23 cellular contexts compared by ENCODE assay signal in genomic region chr2:15819576-15820282, GRCh38.
"Had no signal": no experiment of that assay in that cellular context is flagged by ENCODE, and none has a peak within 500 bp of the region (broad histone marks: within the 10 kb centered on the region; RNA-seq: fewer than 3 reads in every experiment).

No MANE protein-coding gene starts in this region.

- H3K27me3 ChIP-seq: brain microvascular endothelial cell, MG63 had no signal

- H3K4me1 Mint-ChIP-seq: activated CD4-positive, alpha-beta T cell treated with anti-CD3 and anti-CD28 coated beads, Interleukin-2, amount 10 ng/mL, durations not matched to agents 7 days and 5 days; activated naive CD4-positive, alpha-beta T cell treated with anti-CD3 and anti-CD28 coated beads, Interleukin-2, amount 10 ng/mL, durations not matched to agents 7 days and 5 days; activated naive CD8-positive, alpha-beta T cell treated with anti-CD3 and anti-CD28 coated beads for 36 hours; T-cell had no signal

- H3K4me3 Mint-ChIP-seq: activated CD4-positive, alpha-beta memory T cell treated with anti-CD3 and anti-CD28 coated beads for 36 hours; activated CD4-positive, alpha-beta T cell treated with anti-CD3 and anti-CD28 coated beads, Interleukin-2, amount 10 ng/mL, durations not matched to agents 7 days and 5 days; activated naive CD4-positive, alpha-beta T cell treated with anti-CD3 and anti-CD28 coated beads, Interleukin-2, amount 10 ng/mL, durations not matched to agents 7 days and 5 days; activated naive CD8-positive, alpha-beta T cell treated with anti-CD3 and anti-CD28 coated beads for 36 hours; activated T-cell treated with anti-CD3 and anti-CD28 coated beads, Interleukin-2, amount 50 U/mL, for 4 hours; T-cell had no signal

- H3K36me3 Mint-ChIP-seq: activated CD4-positive, alpha-beta memory T cell treated with anti-CD3 and anti-CD28 coated beads for 36 hours; activated naive CD4-positive, alpha-beta T cell treated with anti-CD3 and anti-CD28 coated beads, Interleukin-2, amount 10 ng/mL, durations not matched to agents 7 days and 5 days; activated naive CD8-positive, alpha-beta T cell treated with anti-CD3 and anti-CD28 coated beads for 36 hours; T-cell had no signal

- H3K4me3 ChIP-seq: MG63, SK-N-MC had no signal

- H3K27ac ChIP-seq: brain microvascular endothelial cell, KMS-11, SK-N-MC, VCaP had no signal

- H3K9me3 Mint-ChIP-seq: activated CD4-positive, alpha-beta memory T cell treated with anti-CD3 and anti-CD28 coated beads for 36 hours; activated CD4-positive, alpha-beta T cell treated with anti-CD3 and anti-CD28 coated beads, Interleukin-2, amount 10 ng/mL, durations not matched to agents 7 days and 5 days; activated naive CD4-positive, alpha-beta T cell treated with anti-CD3 and anti-CD28 coated beads, Interleukin-2, amount 10 ng/mL, durations not matched to agents 7 days and 5 days; activated naive CD8-positive, alpha-beta T cell treated with anti-CD3 and anti-CD28 coated beads for 36 hours; activated T-cell treated with anti-CD3 and anti-CD28 coated beads, Interleukin-2, amount 50 U/mL, for 4 hours; T-cell had no signal

- H3K9me3 ChIP-seq: MG63 had no signal

- H3K27ac Mint-ChIP-seq: activated CD4-positive, alpha-beta memory T cell treated with anti-CD3 and anti-CD28 coated beads for 36 hours; activated CD4-positive, alpha-beta T cell treated with anti-CD3 and anti-CD28 coated beads, Interleukin-2, amount 10 ng/mL, durations not matched to agents 7 days and 5 days; activated naive CD4-positive, alpha-beta T cell treated with anti-CD3 and anti-CD28 coated beads, Interleukin-2, amount 10 ng/mL, durations not matched to agents 7 days and 5 days; activated naive CD8-positive, alpha-beta T cell treated with anti-CD3 and anti-CD28 coated beads for 36 hours; T-cell had no signal

- ATAC-seq: activated T-cell treated with anti-CD3 and anti-CD28 coated beads, Interleukin-2, amount 50 U/mL, for 4 hours; T-cell had no signal

- H3K36me3 ChIP-seq: brain microvascular endothelial cell, MG63 had no signal

- H3K9ac ChIP-seq: KMS-11 had no signal

- DNase-seq: activated CD4-positive, alpha-beta memory T cell treated with anti-CD3 and anti-CD28 coated beads for 36 hours; activated CD4-positive, alpha-beta T cell treated with anti-CD3 and anti-CD28 coated beads, Interleukin-2, amount 10 ng/mL, durations not matched to agents 7 days and 5 days; activated CD4-positive, CD25-positive, alpha-beta regulatory T cell; activated CD8-positive, alpha-beta memory T cell treated with anti-CD3 and anti-CD28 coated beads for 24 hours; activated effector memory CD4-positive, alpha-beta T cell treated with anti-CD3 and anti-CD28 coated beads, Interleukin-2, amount 50 U/mL, for 16 hours; activated naive CD4-positive, alpha-beta T cell treated with anti-CD3 and anti-CD28 coated beads, Interleukin-2, amount 10 ng/mL, durations not matched to agents 7 days and 5 days; activated naive CD8-positive, alpha-beta T cell treated with anti-CD3 and anti-CD28 coated beads for 36 hours; activated T-cell treated with anti-CD3 and anti-CD28 coated beads, Interleukin-2, amount 50 U/mL, for 4 hours; brain microvascular endothelial cell; MG63; NCI-H1105; NCI-H1436; NCI-H1694 treated with DMSO at 0.1 percent for 48 hours; NCI-H2029 treated with DMSO at 0.1 percent for 48 hours; NCI-H345; NCI-H510A; NCI-H526 treated with DMSO at 0.1 percent for 48 hours; NCI-H82; SIG-M5; T-cell had no signal

- H3K4me2 ChIP-seq: KMS-11 had no signal
